1 cellular context compared by ENCODE assay signal in genomic region chr9:92094655-92095054, GRCh38.
TF ChIP-seq lines count a peak whose summit lies in the region.

No MANE protein-coding gene starts in this region.

TF ChIP-seq in K562, 482 proteins besides CTCF, POLR2A, EP300 and RAD21 (continued from another document and continues in another):
- TF ChIP-seq USF1 (CRISPR knock-in tag; IDR thresholded peaks at IDR 0.05) (no peak), UBTF (IDR thresholded peaks at IDR 0.05; ENCODE audit: borderline replicate concordance in 1 of 2, low read depth in 2 of 2, low read length in 2 of 2) (no peak), PHB (CRISPR knock-in tag; IDR thresholded peaks at IDR 0.05) (no peak), RERE (CRISPR knock-in tag; IDR thresholded peaks at IDR 0.05; ENCODE audit: borderline replicate concordance) (no peak), LEF1 (IDR thresholded peaks at IDR 0.05) (no peak), CREM (IDR thresholded peaks at IDR 0.05; ENCODE audit: low read depth) (peak; percentile 39; the same call in 1 of the 2 replicates), RBM25 (IDR thresholded peaks at IDR 0.05; ENCODE audit: low read depth, low read length, severe bottlenecking) (no peak), FOXJ2 (tag; IDR thresholded peaks at IDR 0.05) (no peak), ZNF24 (IDR thresholded peaks at IDR 0.05) (no peak), TAF15 (IDR thresholded peaks at IDR 0.05; ENCODE audit: low read depth, low read length) (no peak), NRF1 (conservative IDR thresholded peaks at IDR 0.05 in 1 of 2, IDR thresholded peaks at IDR 0.05 in 1 of 2) (no peak), THRAP3 (IDR thresholded peaks at IDR 0.05; ENCODE audit: borderline replicate concordance) (no peak), NR0B1 (IDR thresholded peaks at IDR 0.05; ENCODE audit: partially characterized antibody) (no peak), ZNF449 (CRISPR knock-in tag; IDR thresholded peaks at IDR 0.05) (no peak), ELF4 (CRISPR knock-in tag; IDR thresholded peaks at IDR 0.05) (no peak), ZFX (CRISPR knock-in tag; IDR thresholded peaks at IDR 0.05) (no peak), DPF2 (IDR thresholded peaks at IDR 0.05) (0 out of 2 replicates have a peak, but pooled peaks have one; percentile 40), PCBP1 (IDR thresholded peaks at IDR 0.05; ENCODE audit: low read depth, low read length, poor library complexity, severe bottlenecking) (no peak), TEAD4 (IDR thresholded peaks at IDR 0.05; ENCODE audit: low read length) (no peak), TEAD4 (CRISPR knock-in tag; IDR thresholded peaks at IDR 0.05; ENCODE audit: borderline replicate concordance) (no peak), MLX (CRISPR knock-in tag; conservative IDR thresholded peaks at IDR 0.05) (no peak), ETV6 (IDR thresholded peaks at IDR 0.05; ENCODE audit: borderline replicate concordance in 1 of 2, low read depth in 2 of 2, low read length in 1 of 2) (no peak), ETV6 (CRISPR knock-in tag; IDR thresholded peaks at IDR 0.05; ENCODE audit: borderline replicate concordance) (no peak), JUND (IDR thresholded peaks at IDR 0.05; ENCODE audit: borderline replicate concordance, low read depth, low read length) (peak; percentile 82), JUND (tag; IDR thresholded peaks at IDR 0.05; ENCODE audit: borderline replicate concordance, low read depth, low read length) (peak; percentile 77; the same call in 2 of the 3 replicates), COPS2 (conservative IDR thresholded peaks at IDR 0.05) (no peak), MGA (IDR thresholded peaks at IDR 0.05) (peak; percentile 32; the same call in 1 of the 2 replicates)
